ENCODE assay signal across 1 cellular context in genomic region chr9:135412308-135413085, GRCh38.
TF ChIP-seq lines count a peak whose summit lies in the region.
"Not testable (repeated sequence)": the region's sequence is repeated elsewhere in the genome, so short reads cannot be mapped to it uniquely, and the experiment has no call there.

No MANE protein-coding gene starts in this region.

TF ChIP-seq in K562, 482 proteins besides CTCF, POLR2A, EP300 and RAD21 (continued from another document):
- TF ChIP-seq FOXA3 (CRISPR knock-in tag; conservative IDR thresholded peaks at IDR 0.05 in 1 of 2, IDR thresholded peaks at IDR 0.05 in 1 of 2) = 0 out of 4 replicates have a peak, but pooled peaks of 1 of the 2 experiments have one; percentile 15
- 0 out of 2 replicates have a peak, but pooled peaks have one; percentile 15 for TF ChIP-seq HCFC1 (IDR thresholded peaks at IDR 0.05; ENCODE audit: low read depth, low read length)
- TF ChIP-seq XRCC5 (IDR thresholded peaks at IDR 0.05; ENCODE audit: low read depth, low read length) = peak; percentile 69; the same call in 1 of the 2 replicates
- TF ChIP-seq ZNF592 (IDR thresholded peaks at IDR 0.05) = 0 out of 2 replicates have a peak, but pooled peaks have one; percentile 39
- TF ChIP-seq NRF1 (conservative IDR thresholded peaks at IDR 0.05 in 1 of 2, IDR thresholded peaks at IDR 0.05 in 1 of 2) = peak; percentile 9 to 18; a peak in 1 of 4 replicates
- TF ChIP-seq CTBP1 (IDR thresholded peaks at IDR 0.05; ENCODE audit: borderline replicate concordance) = peak; percentile 45; the same call in 1 of the 2 replicates
- TF ChIP-seq HNRNPL (IDR thresholded peaks at IDR 0.05; ENCODE audit: low read depth, low read length) = 0 out of 2 replicates have a peak, but pooled peaks have one; percentile 32
- TF ChIP-seq JUND (IDR thresholded peaks at IDR 0.05; ENCODE audit: borderline replicate concordance, low read depth, low read length) = peak; percentile 29; the same call in 1 of the 2 replicates
- TF ChIP-seq JUND (tag; IDR thresholded peaks at IDR 0.05; ENCODE audit: borderline replicate concordance, low read depth, low read length) = not testable (repeated sequence)
- TF ChIP-seq RCOR1 (IDR thresholded peaks at IDR 0.05; ENCODE audit: borderline replicate concordance in 1 of 2, low read depth in 2 of 2, low read length in 2 of 2) = 0 out of 4 replicates have a peak, but pooled peaks of 1 of the 2 experiments have one; percentile 6
- TF ChIP-seq UBTF (IDR thresholded peaks at IDR 0.05; ENCODE audit: borderline replicate concordance in 1 of 2, low read depth in 2 of 2, low read length in 2 of 2) = peak in 1 of 2 experiments; percentile 57; a peak in 1 of 4 replicates
- peak; percentile 92 for TF ChIP-seq ARID2 (IDR thresholded peaks at IDR 0.05)
- 0 out of 2 replicates have a peak, but pooled peaks have one; percentile 46 for TF ChIP-seq KLF16 (IDR thresholded peaks at IDR 0.05)
- TF ChIP-seq CCNT2 (IDR thresholded peaks at IDR 0.05; ENCODE audit: borderline replicate concordance, extremely low read depth, insufficient read length, low read depth, low read length) = peak; percentile 24
- peak; percentile 64; the same call in 1 of the 2 replicates for TF ChIP-seq TFAP4 (CRISPR knock-in tag; IDR thresholded peaks at IDR 0.05; ENCODE audit: borderline replicate concordance)
- peak; percentile 43; the same call in 1 of the 2 replicates for TF ChIP-seq BHLHE40 (IDR thresholded peaks at IDR 0.05; ENCODE audit: low read length)
- TF ChIP-seq CXXC5 (CRISPR knock-in tag; IDR thresholded peaks at IDR 0.05) = peak; percentile 31; the same call in 1 of the 2 replicates
TF ChIP-seq in K562: peak in this region for 31; not testable (repeated sequence) for 451.
